ENCODE assay signal across 8 cellular contexts in genomic region chr2:67132441-67132940, GRCh38.
DNase-seq lines count a peak whose midpoint lies in the region; FAIRE-seq and TF ChIP-seq lines count a peak whose summit lies in the region.
"Not testable (repeated sequence)": the region's sequence is repeated elsewhere in the genome, so short reads cannot be mapped to it uniquely, and the experiment has no call there.

No MANE protein-coding gene starts in this region.

- not testable (repeated sequence) for H3K4me2 ChIP-seq in astrocyte (ENCODE audit: low read length)

- H3K27ac ChIP-seq in A673 (ENCODE audit: low read depth, low read length, poor library complexity, severe bottlenecking); astrocyte (ENCODE audit: low read depth, low read length): not testable (repeated sequence)

- not testable (repeated sequence) for H3K4me3 Mint-ChIP-seq in astrocyte (ENCODE audit: unreplicated experiment)
- H3K4me3 Mint-ChIP-seq in nephron, result peak overlapping the region in 1 of 3 experiments; percentile 17

- not testable (repeated sequence) for H3K27me3 ChIP-seq in A673 (replicated peaks; ENCODE audit: insufficient read depth, low read depth, low read length, poor library complexity); astrocyte (ENCODE audit: insufficient read depth, low read length)

- not testable (repeated sequence) for BruUV-seq in A673 (replicated peaks; lab: Mats Ljungman, UMichigan)

- H3K9ac ChIP-seq in astrocyte (ENCODE audit: low read length), result not testable (repeated sequence)

- H3K36me3 Mint-ChIP-seq in astrocyte (ENCODE audit: low read depth, unreplicated experiment); nephron (ENCODE audit: low read depth): not testable (repeated sequence)

- POLR2A ChIA-PET in A673 (lab: Charles Lee; ENCODE audit: low non-redundant PET), result interaction anchor here (0.6 kb wide), 2 partner anchors 901 to 1963 kb away, joined by 3 to 20 read pairs; no protein-coding TSS in a partner anchor

- not testable (repeated sequence) for FAIRE-seq in astrocyte (lab: Jason Lieb, UNC)

- not testable (repeated sequence) for H3K9me3 Mint-ChIP-seq in astrocyte (ENCODE audit: unreplicated experiment); nephron

- DNase-seq in A172 (ENCODE audit: low spot score), result peak; percentile 19
- peak; percentile 82 for DNase-seq in A673 (ENCODE audit: low spot score)
- DNase-seq in EH (ENCODE audit: low read depth), result peak; percentile 55
- DNase-seq in Jurkat, Clone E6-1 (ENCODE audit: low read depth, low spot score), result peak; percentile 5
- DNase-seq in NCI-H526 (lab: John Stamatoyannopoulos, UW), result peak; percentile 28 to 60
- peak; percentile 46 for DNase-seq in astrocyte (ENCODE audit: low read depth)
- peak; percentile 34 for DNase-seq in fibroblast of villous mesenchyme (ENCODE audit: low read depth)

- CTCF ChIA-PET in A673 (lab: Charles Lee), result not testable (repeated sequence)

- not testable (repeated sequence) for H3K9me3 ChIP-seq in A673 (ENCODE audit: low read depth, low read length, poor library complexity, severe bottlenecking); astrocyte (ENCODE audit: insufficient read depth, low read depth, low read length)

- H3K4me1 Mint-ChIP-seq in astrocyte (ENCODE audit: low read depth, unreplicated experiment), result not testable (repeated sequence)
- H3K4me1 Mint-ChIP-seq in nephron, result peaks cover 25% of the 10 kb centered on the region

- H2AFZ ChIP-seq in astrocyte (ENCODE audit: low read depth, low read length), result not testable (repeated sequence)

- TF ChIP-seq CTCF in A673 (conservative IDR thresholded peaks at IDR 0.05; ENCODE audit: low read depth, low read length); astrocyte (IDR thresholded peaks at IDR 0.05; ENCODE audit: insufficient read depth, low read depth, low read length); fibroblast of villous mesenchyme (IDR thresholded peaks at IDR 0.05; ENCODE audit: insufficient read depth, low read depth, low read length); nephron (IDR thresholded peaks at IDR 0.05; ENCODE audit: unreplicated experiment in 3 of 3): not testable (repeated sequence)

- H3K4me3 ChIP-seq in A673 (ENCODE audit: low read depth, low read length, poor library complexity, severe bottlenecking); Jurkat, Clone E6-1 (ENCODE audit: low read length); astrocyte (ENCODE audit: insufficient read depth, low read depth, low read length); fibroblast of villous mesenchyme (ENCODE audit: low read depth, low read length): not testable (repeated sequence)

- H3K27me3 Mint-ChIP-seq in astrocyte (ENCODE audit: low read depth, unreplicated experiment); nephron (ENCODE audit: low read depth): not testable (repeated sequence)

- H3K27ac Mint-ChIP-seq in astrocyte (ENCODE audit: unreplicated experiment), result not testable (repeated sequence)
- peak overlapping the region in 2 of 3 experiments; percentile 58 to 85 for H3K27ac Mint-ChIP-seq in nephron

- H3K4me1 ChIP-seq in A673 (ENCODE audit: insufficient read depth, low read length, poor library complexity, severe bottlenecking), result peaks cover 22% of the 10 kb centered on the region
- not testable (repeated sequence) for H3K4me1 ChIP-seq in astrocyte (ENCODE audit: insufficient read depth, low read length)

- not testable (repeated sequence) for H4K20me1 ChIP-seq in astrocyte (ENCODE audit: insufficient read depth, low read length)

- intact Hi-C loops in A673 (cut with micrococcal nuclease; ENCODE audit: unreplicated experiment), result loop anchor here (10.0 kb wide), 1 partner anchor 258 kb away; no protein-coding TSS in a partner anchor

- H3K79me2 ChIP-seq in astrocyte (ENCODE audit: insufficient read depth, low read length), result not testable (repeated sequence)

- not testable (repeated sequence) for H3K36me3 ChIP-seq in A673 (ENCODE audit: insufficient read depth, low read length, poor library complexity, severe bottlenecking); astrocyte (ENCODE audit: insufficient read depth, low read length)

Comparison
In these comparisons a context has a peak if more than half of its experiments do, and no peak if none do; other contexts are left out.
1. DNase-seq: peak in every context shown above with its lines; median percentile 82 in A673; 55 in EH; 46 in astrocyte; 44 in NCI-H526; 34 in fibroblast of villous mesenchyme; 19 in A172; 5 in Jurkat, Clone E6-1.